ENCODE assay signal across 12 cellular contexts in genomic region chr18:45167109-45167551, GRCh38.
DNase-seq lines count a peak whose midpoint lies in the region; ATAC-seq and TF ChIP-seq lines count a peak whose summit lies in the region.
"Had no signal": no experiment of that assay in that cellular context is flagged by ENCODE, and none has a peak within 500 bp of the region (broad histone marks: within the 10 kb centered on the region; RNA-seq: fewer than 3 reads in every experiment).

No MANE protein-coding gene starts in this region.

- no peaks in the 10 kb centered on the region for H3K27me3 ChIP-seq in HAP-1 (ENCODE audit: low read depth)

- H3K9me3 ChIP-seq in mucosa of descending colon, result no peaks in the 10 kb centered on the region
- no peaks in the 10 kb centered on the region for H3K9me3 ChIP-seq in HAP-1

- H3K4me3 ChIP-seq in mucosa of descending colon, result no peak overlapping the region
- no peak overlapping the region for H3K4me3 ChIP-seq in HAP-1

- DNase-seq in DMS153 treated with DMSO at 0.1 percent for 48 hours (lab: John Stamatoyannopoulos, UW; ENCODE audit: unreplicated experiment) (peak; percentile 75), mucosa of descending colon (peak in 1 of 3 donors; percentile 44), HAP-1 (ENCODE audit: low spot score in 2 of 2) (no peak), NCI-H2196 treated with DMSO at 0.1 percent for 48 hours (lab: John Stamatoyannopoulos, UW; ENCODE audit: unreplicated experiment) (no peak), SIG-M5 treated with dmso at 0.1 percent for 504 hours (lab: John Stamatoyannopoulos, UW; ENCODE audit: unreplicated experiment) (no peak)
- DNase-seq: activated CD8-positive, alpha-beta memory T cell treated with anti-CD3 and anti-CD28 coated beads for 24 hours; CD8-positive, alpha-beta T cell; T-helper 9 cell had no signal

- H3K36me3 ChIP-seq in mucosa of descending colon (ENCODE audit: low read depth) (no peaks in the 10 kb centered on the region), HAP-1 (replicated peaks) (no peaks in the 10 kb centered on the region)

- no peaks in the 10 kb centered on the region for H3K36me3 Mint-ChIP-seq in activated T-helper 17 cell treated with anti-CD3 and anti-CD28 coated beads, Interleukin-2, amount 50 U/mL, for 72 hours (ENCODE audit: low read depth)
- H3K36me3 Mint-ChIP-seq: activated naive CD4-positive, alpha-beta T cell treated with anti-CD3 and anti-CD28 coated beads, Interleukin-2, amount 50 U/mL, for 24 hours; CD8-positive, alpha-beta T cell had no signal

- no peaks in the 10 kb centered on the region for H3K4me1 Mint-ChIP-seq in activated T-helper 17 cell treated with anti-CD3 and anti-CD28 coated beads, Interleukin-2, amount 50 U/mL, for 72 hours
- H3K4me1 Mint-ChIP-seq: activated naive CD4-positive, alpha-beta T cell treated with anti-CD3 and anti-CD28 coated beads, Interleukin-2, amount 50 U/mL, for 24 hours had no signal

- no peak overlapping the region for H3K27ac Mint-ChIP-seq in activated T-helper 17 cell treated with anti-CD3 and anti-CD28 coated beads, Interleukin-2, amount 50 U/mL, for 72 hours
- H3K27ac Mint-ChIP-seq: activated naive CD4-positive, alpha-beta T cell treated with anti-CD3 and anti-CD28 coated beads, Interleukin-2, amount 50 U/mL, for 24 hours; CD8-positive, alpha-beta T cell had no signal

- intact Hi-C loops in mucosa of descending colon (cut with DNase I, micrococcal nuclease), result no loop called here

- no peaks in the 10 kb centered on the region for H3K9me3 Mint-ChIP-seq in activated T-helper 17 cell treated with anti-CD3 and anti-CD28 coated beads, Interleukin-2, amount 50 U/mL, for 72 hours
- H3K9me3 Mint-ChIP-seq: CD8-positive, alpha-beta T cell had no signal

- peaks cover 12% of the 10 kb centered on the region for H3K4me1 ChIP-seq in mucosa of descending colon (ENCODE audit: low read depth)
- H3K4me1 ChIP-seq in HAP-1, result no peaks in the 10 kb centered on the region

- no peak overlapping the region for H3K4me3 Mint-ChIP-seq in activated T-helper 17 cell treated with anti-CD3 and anti-CD28 coated beads, Interleukin-2, amount 50 U/mL, for 72 hours
- H3K4me3 Mint-ChIP-seq: activated naive CD4-positive, alpha-beta T cell treated with anti-CD3 and anti-CD28 coated beads, Interleukin-2, amount 50 U/mL, for 24 hours; CD8-positive, alpha-beta T cell had no signal

- peak; percentile 17 for TF ChIP-seq CTCF in mucosa of descending colon (IDR thresholded peaks at IDR 0.05)

- ATAC-seq in HG02852 (IDR thresholded peaks at IDR 0.05; ENCODE audit: unreplicated experiment) (peak; percentile 41), mucosa of descending colon (peak; percentile 90), HG02759 (IDR thresholded peaks at IDR 0.05; ENCODE audit: unreplicated experiment) (no peak)
- ATAC-seq in activated T-helper 17 cell treated with anti-CD3 and anti-CD28 coated beads, Interleukin-2, amount 50 U/mL, for 72 hours (replicated peaks), result peak; percentile 23
- ATAC-seq: CD8-positive, alpha-beta T cell had no signal

- H3K27me3 Mint-ChIP-seq in activated T-helper 17 cell treated with anti-CD3 and anti-CD28 coated beads, Interleukin-2, amount 50 U/mL, for 72 hours, result no peaks in the 10 kb centered on the region
- H3K27me3 Mint-ChIP-seq: activated naive CD4-positive, alpha-beta T cell treated with anti-CD3 and anti-CD28 coated beads, Interleukin-2, amount 50 U/mL, for 24 hours had no signal

- in situ Hi-C loops in HAP-1 (cut with MboI; ENCODE audit: low sequenced_read_pairs), result no loop called here
